In genomic region chr12:93441617-93442410, GRCh38 we compare ENCODE assay signal across 8 cellular contexts. TPM values are rescaled to one million over a fixed set of nuclear protein-coding genes. Genes with fewer than 3 reads are reported as not detected.
A peak's percentile ranks its signal among the peaks of the same experiment; 100 is the strongest.
DNase-seq lines count a peak whose midpoint lies in the region; ATAC-seq and TF ChIP-seq lines count a peak whose summit lies in the region.

Gene UBE2N (minus strand): TSS chr12:93441947. CDS start chr12:93441884, 63 bp downstream.

- WGBS in SK-N-SH (ENCODE audit: low lambda C conversion rate): 1% methylated on average over 32 of the region's 105 CpGs

- CTCF ChIA-PET in GM10248 (lab: Yijun Ruan, JAX) (interaction anchor here (1.1 to 1.2 kb wide), 2 partner anchors 26 to 287 kb away, joined by 3 read pairs; no protein-coding TSS in a partner anchor), SK-N-SH (lab: Yijun Ruan, JAX) (interaction anchor here (1.1 to 2.4 kb wide), 4 partner anchors 19 to 661 kb away, joined by 3 to 10 read pairs (median 5); no protein-coding TSS in a partner anchor)

- TF ChIP-seq EP300 in SK-N-SH (IDR thresholded peaks at IDR 0.05; ENCODE audit: borderline replicate concordance in 1 of 2, low read depth in 1 of 2, low read length in 1 of 2): no peak; a peak in 2 of 4 replicates

- H3K36me3 ChIP-seq in SK-N-SH (replicated peaks in 1 of 2; ENCODE audit: control insufficient read depth in 1 of 2, insufficient read depth in 2 of 2, low read length in 1 of 2): no peaks in the 10 kb centered on the region

- no peaks in the 10 kb centered on the region for H3K27me3 ChIP-seq in SK-N-SH (ENCODE audit: insufficient read depth)

- H3K9ac ChIP-seq in SK-N-SH: peak within 1 kb of the TSS; percentile 98

- DNase-seq in GM10248 (ENCODE audit: extremely low spot score) (peak; percentile 94), NCI-H1092 (lab: John Stamatoyannopoulos, UW) (peak; percentile 87), SK-N-SH (peak; percentile 98), germinal center (ENCODE audit: low spot score) (peak; percentile 92), non-pigmented ciliary epithelial cell (ENCODE audit: low read depth) (peak; percentile 64), substantia nigra (lab: John Stamatoyannopoulos, UW) (peak; percentile 80 to 99 (median 95))
- DNase-seq in activated naive CD4-positive, alpha-beta T cell treated with anti-CD3 and anti-CD28 coated beads, Interleukin-2, amount 50 U/mL, for 16 hours: peak; percentile 98

- peaks cover 49% of the 10 kb centered on the region for H3K79me2 ChIP-seq in SK-N-SH (ENCODE audit: insufficient read depth)

- peak within 1 kb of the TSS; percentile 90 for H3K4me2 ChIP-seq in SK-N-SH

- no peaks in the 10 kb centered on the region for H3K9me3 ChIP-seq in SK-N-SH

- peak; percentile 79 for ATAC-seq in HG02588 (IDR thresholded peaks at IDR 0.05; ENCODE audit: unreplicated experiment)

- peaks cover 42% of the 10 kb centered on the region for H4K20me1 ChIP-seq in SK-N-SH (ENCODE audit: insufficient read depth)

- TF ChIP-seq CTCF in GM10248 (IDR thresholded peaks at IDR 0.05; ENCODE audit: control extremely low read depth, extremely low read depth, low read depth, missing control alignments) (no peak), SK-N-SH (IDR thresholded peaks at IDR 0.05) (no peak)

- H3F3A ChIP-seq in SK-N-SH (replicated peaks; ENCODE audit: insufficient read depth): peaks cover 4% of the 10 kb centered on the region

- TF ChIP-seq RAD21 in SK-N-SH (IDR thresholded peaks at IDR 0.05; ENCODE audit: low read length): no peak

- POLR2A ChIA-PET in GM10248 (lab: Yijun Ruan, JAX) (interaction anchor here (1.6 kb wide), 1 partner anchor 26 kb away, joined by 4 read pairs; the partner anchor contains the start of gene MRPL42), SK-N-SH (lab: Yijun Ruan, JAX) (interaction anchor here (1.2 kb wide), 1 partner anchor 20 kb away, joined by 3 read pairs; no protein-coding TSS in a partner anchor)

- peak within 1 kb of the TSS; percentile 88 for H2AFZ ChIP-seq in SK-N-SH (ENCODE audit: low read depth)

- peak within 1 kb of the TSS; percentile 84 to 95 for H3K27ac ChIP-seq in SK-N-SH (ENCODE audit: low read depth in 2 of 2, low read length in 1 of 2)
- peak within 1 kb of the TSS; percentile 88 for H3K27ac ChIP-seq in substantia nigra (ENCODE audit: low read depth, low read length, poor library complexity, severe bottlenecking)

- H3K4me3 ChIP-seq in SK-N-SH (ENCODE audit: low read depth in 2 of 2, low read length in 1 of 2): peak within 1 kb of the TSS; percentile 83 to 91

- peaks cover 10 to 14% of the 10 kb centered on the region in 2 experiments; a peak in 3 of 4 replicates for H3K4me1 ChIP-seq in SK-N-SH (ENCODE audit: control insufficient read depth in 1 of 2, insufficient read depth in 2 of 2, low read depth in 1 of 2, low read length in 1 of 2)

- H3K9me2 ChIP-seq in SK-N-SH: no peaks in the 10 kb centered on the region

TF ChIP-seq in SK-N-SH, 30 proteins besides CTCF, POLR2A, EP300 and RAD21 (continues in another document):
- 0 out of 2 replicates have a peak, but pooled peaks have one; percentile 17 for TF ChIP-seq TCF12 (IDR thresholded peaks at IDR 0.05)
- no peak for TF ChIP-seq RCOR1 (IDR thresholded peaks at IDR 0.05; ENCODE audit: low read length)
- no peak for TF ChIP-seq USF2 (IDR thresholded peaks at IDR 0.05; ENCODE audit: borderline replicate concordance, low read depth, low read length)
- no peak for TF ChIP-seq FOSL2 (IDR thresholded peaks at IDR 0.05; ENCODE audit: borderline replicate concordance, low read depth)
- TF ChIP-seq NRF1 (IDR thresholded peaks at IDR 0.05; ENCODE audit: low read depth, low read length): peak; percentile 76
- TF ChIP-seq YY1 (IDR thresholded peaks at IDR 0.05; ENCODE audit: low read depth): peak; percentile 86
- no peak for TF ChIP-seq FOXJ3 (CRISPR knock-in tag; IDR thresholded peaks at IDR 0.05)
- no peak for TF ChIP-seq PBX3 (IDR thresholded peaks at IDR 0.05)
- no peak for TF ChIP-seq TEAD4 (IDR thresholded peaks at IDR 0.05; ENCODE audit: borderline replicate concordance, insufficient read depth)
- peak; percentile 88 for TF ChIP-seq GABPA (IDR thresholded peaks at IDR 0.05; ENCODE audit: low read depth)
- no peak; the same call in 1 of the 2 replicates for TF ChIP-seq USF1 (IDR thresholded peaks at IDR 0.05; ENCODE audit: borderline replicate concordance, low read depth)
- no peak for TF ChIP-seq NFIC (IDR thresholded peaks at IDR 0.05; ENCODE audit: borderline replicate concordance)
- peak; percentile 94 for TF ChIP-seq ZBTB33 (IDR thresholded peaks at IDR 0.05; ENCODE audit: borderline replicate concordance, low read depth)
- TF ChIP-seq MXI1 (IDR thresholded peaks at IDR 0.05; ENCODE audit: low read depth, low read length): peak; percentile 58
- peak; percentile 97 for TF ChIP-seq CHD2 (IDR thresholded peaks at IDR 0.05; ENCODE audit: low read length, partially characterized antibody)
- TF ChIP-seq ELF1 (IDR thresholded peaks at IDR 0.05): peak; percentile 85
- TF ChIP-seq RFX5 (IDR thresholded peaks at IDR 0.05; ENCODE audit: low read length): peak; percentile 88
- no peak for TF ChIP-seq MEF2A (IDR thresholded peaks at IDR 0.05; ENCODE audit: borderline replicate concordance, low read depth)
- no peak for TF ChIP-seq FOXM1 (IDR thresholded peaks at IDR 0.05; ENCODE audit: low read depth)
- peak; percentile 28; the same call in 1 of the 2 replicates for TF ChIP-seq REST (IDR thresholded peaks at IDR 0.05; ENCODE audit: low read depth, low read length)
- TF ChIP-seq JUND (IDR thresholded peaks at IDR 0.05): no peak

RNA-seq across cellular contexts. Expression of gene UBE2N, which starts in this region (rescaled TPM):
- polyA plus RNA-seq in SK-N-SH (2012; rRNA removed): 102 and 121 TPM in 2 replicates
- 128 and 131 TPM in 2 replicates for polyA plus RNA-seq in SK-N-SH (2012; cell fraction: cytosol; rRNA removed)
- polyA plus RNA-seq in SK-N-SH (2012; cell fraction: nucleus; rRNA removed): 39.9 and 65.6 TPM in 2 replicates

Comparison
In these comparisons a context has a peak if more than half of its experiments do, and no peak if none do; other contexts are left out.
1. Peak in every context shown above with its lines: DNase-seq, ATAC-seq, H3K4me3 ChIP-seq and H3K27ac ChIP-seq.